In genomic region chr6:1622851-1623768, GRCh38 we compare ENCODE assay signal across 12 cellular contexts. TPM values are rescaled to one million over a fixed set of nuclear protein-coding genes. Genes with fewer than 3 reads are reported as not detected.
A peak's percentile ranks its signal among the peaks of the same experiment; 100 is the strongest.
DNase-seq lines count a peak whose midpoint lies in the region; ATAC-seq and TF ChIP-seq lines count a peak whose summit lies in the region.
"Had no signal": no experiment of that assay in that cellular context is flagged by ENCODE, and none has a peak within 500 bp of the region (broad histone marks: within the 10 kb centered on the region; RNA-seq: fewer than 3 reads in every experiment).

No MANE protein-coding gene starts in this region.

- TF ChIP-seq POLR2A in erythroblast (IDR thresholded peaks at IDR 0.05; ENCODE audit: low read length): no peak

- POLR2A ChIA-PET in CD8-positive, alpha-beta T cell (lab: Charles Lee): no interaction called here
- POLR2A ChIA-PET in HEK293 (lab: Yijun Ruan, JAX): interaction anchor here (4.9 kb wide), 1 partner anchor 12 kb away, joined by 32 read pairs; the partner anchor contains the start of gene FOXC1

- no peaks in the 10 kb centered on the region for H3K9me3 Mint-ChIP-seq in CD8-positive, alpha-beta T cell
- peaks cover 9% of the 10 kb centered on the region for H3K9me3 Mint-ChIP-seq in glutamatergic neuron (ENCODE audit: unreplicated experiment)
- H3K9me3 Mint-ChIP-seq: activated naive CD4-positive, alpha-beta T cell treated with anti-CD3 and anti-CD28 coated beads, Interleukin-2, amount 10 ng/mL, durations not matched to agents 7 days and 5 days had no signal

- peak overlapping the region; percentile 18 for H2AFZ ChIP-seq in osteoblast (ENCODE audit: low read length)

- no peaks in the 10 kb centered on the region for H4K20me1 ChIP-seq in osteoblast (ENCODE audit: insufficient read depth, low read length)

- DNase-seq in CD8-positive, alpha-beta T cell: no peak
- DNase-seq in glutamatergic neuron: no peak
- peak; percentile 89 for DNase-seq in osteoblast (ENCODE audit: insufficient read length, low spot score, missing footprints)
- DNase-seq in NCI-H774 (lab: John Stamatoyannopoulos, UW): no peak
- DNase-seq in erythroblast (lab: John Stamatoyannopoulos, UW): no peak
- DNase-seq: activated naive CD4-positive, alpha-beta T cell treated with anti-CD3 and anti-CD28 coated beads, Interleukin-2, amount 10 ng/mL, durations not matched to agents 7 days and 5 days; C1 segment of cervical spinal cord; NCI-H1694 treated with DMSO at 0.1 percent for 48 hours; NCI-H526 treated with DMSO at 0.1 percent for 48 hours had no signal

- peak overlapping the region; percentile 96 for H3K4me2 ChIP-seq in osteoblast (ENCODE audit: insufficient read depth, low read length)

- peaks cover 19% of the 10 kb centered on the region for H3K36me3 Mint-ChIP-seq in CD8-positive, alpha-beta T cell
- H3K36me3 Mint-ChIP-seq in glutamatergic neuron (ENCODE audit: unreplicated experiment): peaks cover 11% of the 10 kb centered on the region

- H3K27ac ChIP-seq in CD8-positive, alpha-beta T cell (ENCODE audit: low read depth, low read length): no peak overlapping the region
- H3K27ac ChIP-seq in HEK293 (ENCODE audit: extremely low read depth, low read depth, low read length): peak overlapping the region; percentile 13; the same call in 1 of the 2 replicates
- H3K27ac ChIP-seq in osteoblast (ENCODE audit: low read depth, low read length): peak overlapping the region; percentile 81

- peaks cover 58% of the 10 kb centered on the region for H3K27me3 Mint-ChIP-seq in CD8-positive, alpha-beta T cell (ENCODE audit: low read depth)
- peaks cover 34% of the 10 kb centered on the region for H3K27me3 Mint-ChIP-seq in glutamatergic neuron (ENCODE audit: unreplicated experiment)

- H3K4me1 ChIP-seq in CD8-positive, alpha-beta T cell (ENCODE audit: insufficient read depth, low read length): peaks cover 30% of the 10 kb centered on the region
- peaks cover 38% of the 10 kb centered on the region for H3K4me1 ChIP-seq in HEK293 (ENCODE audit: control insufficient read depth, insufficient read depth, low read length)
- peaks cover 54% of the 10 kb centered on the region for H3K4me1 ChIP-seq in osteoblast (ENCODE audit: insufficient read depth, low read length)

- H3K36me3 ChIP-seq in CD8-positive, alpha-beta T cell (ENCODE audit: insufficient read depth, low read length): no peaks in the 10 kb centered on the region
- H3K36me3 ChIP-seq in HEK293 (ENCODE audit: control insufficient read depth in 2 of 2, insufficient read depth in 1 of 2, low read length in 2 of 2): peaks cover 0 to 15% of the 10 kb centered on the region in 2 experiments; a peak in 1 of 3 replicates
- H3K36me3 ChIP-seq in osteoblast (ENCODE audit: insufficient read depth, low read length): peaks cover 6% of the 10 kb centered on the region

- no peak for TF ChIP-seq CTCF in CD8-positive, alpha-beta T cell (IDR thresholded peaks at IDR 0.05)
- TF ChIP-seq CTCF in HEK293 (tag by site-specific recombination; IDR thresholded peaks at IDR 0.05) (no peak), glutamatergic neuron (IDR thresholded peaks at IDR 0.05; ENCODE audit: partially characterized antibody, unreplicated experiment) (no peak), osteoblast (IDR thresholded peaks at IDR 0.05; ENCODE audit: extremely low read depth, low read depth, low read length) (no peak)

- CTCF ChIA-PET in CD8-positive, alpha-beta T cell (lab: Charles Lee): no interaction called here
- CTCF ChIA-PET in HEK293 (lab: Yijun Ruan, JAX): no interaction called here

- H3K9me3 ChIP-seq in CD8-positive, alpha-beta T cell (ENCODE audit: low read length): no peaks in the 10 kb centered on the region
- no peaks in the 10 kb centered on the region for H3K9me3 ChIP-seq in HEK293 (ENCODE audit: control insufficient read depth, insufficient read depth, low read depth, low read length)
- H3K9me3 ChIP-seq in osteoblast (ENCODE audit: low read depth, low read length): no peaks in the 10 kb centered on the region

- peak overlapping the region; percentile 29 for H3K4me3 Mint-ChIP-seq in CD8-positive, alpha-beta T cell
- peak overlapping the region; percentile 59 for H3K4me3 Mint-ChIP-seq in glutamatergic neuron (ENCODE audit: unreplicated experiment)
- H3K4me3 Mint-ChIP-seq: activated naive CD4-positive, alpha-beta T cell treated with anti-CD3 and anti-CD28 coated beads, Interleukin-2, amount 10 ng/mL, durations not matched to agents 7 days and 5 days had no signal

- no peak overlapping the region for H3K27ac Mint-ChIP-seq in CD8-positive, alpha-beta T cell
- H3K27ac Mint-ChIP-seq in glutamatergic neuron (ENCODE audit: unreplicated experiment): no peak overlapping the region
- H3K27ac Mint-ChIP-seq: activated naive CD4-positive, alpha-beta T cell treated with anti-CD3 and anti-CD28 coated beads, Interleukin-2, amount 10 ng/mL, durations not matched to agents 7 days and 5 days had no signal

- no peak overlapping the region for H3K4me3 ChIP-seq in CD8-positive, alpha-beta T cell (ENCODE audit: low read depth, low read length)
- H3K4me3 ChIP-seq in HEK293 (ENCODE audit: low read depth, low read length): no peak overlapping the region
- peak overlapping the region; percentile 86 for H3K4me3 ChIP-seq in osteoblast (ENCODE audit: insufficient read depth, low read length)

- peaks cover 27% of the 10 kb centered on the region for H3K27me3 ChIP-seq in CD8-positive, alpha-beta T cell (ENCODE audit: insufficient read depth, low read length)
- H3K27me3 ChIP-seq in osteoblast (ENCODE audit: insufficient read depth, low read length): no peaks in the 10 kb centered on the region

- H3K4me1 Mint-ChIP-seq in CD8-positive, alpha-beta T cell (ENCODE audit: low read depth): peaks cover 18% of the 10 kb centered on the region
- H3K4me1 Mint-ChIP-seq in glutamatergic neuron (ENCODE audit: low read depth, unreplicated experiment): peaks cover 12% of the 10 kb centered on the region

- intact Hi-C loops in CD8-positive, alpha-beta T cell (cut with DNase I, micrococcal nuclease): no loop called here

- H3K79me2 ChIP-seq in osteoblast (ENCODE audit: insufficient read depth, low read length): peaks cover 73% of the 10 kb centered on the region

- ATAC-seq in CD8-positive, alpha-beta T cell: no peak
- no peak for ATAC-seq in GM18502 (IDR thresholded peaks at IDR 0.05; ENCODE audit: poor library complexity, unreplicated experiment)
- no peak for ATAC-seq in GM21576 (IDR thresholded peaks at IDR 0.05; ENCODE audit: unreplicated experiment)

TF ChIP-seq in HEK293, 187 proteins besides CTCF, POLR2A, EP300 and RAD21 (continues in another document):
- TF ChIP-seq ZNF571 (tag by site-specific recombination; IDR thresholded peaks at IDR 0.05): no peak
- TF ChIP-seq ZNF830 (tag by site-specific recombination; IDR thresholded peaks at IDR 0.05; ENCODE audit: low read depth): no peak
- no peak for TF ChIP-seq ZNF140 (tag by site-specific recombination; IDR thresholded peaks at IDR 0.05)
- no peak for TF ChIP-seq ZNF626 (tag by site-specific recombination; IDR thresholded peaks at IDR 0.05)
- no peak for TF ChIP-seq ZNF529 (tag by site-specific recombination; IDR thresholded peaks at IDR 0.05; ENCODE audit: insufficient replicate concordance)
- no peak for TF ChIP-seq HOXA7 (CRISPR knock-in tag; IDR thresholded peaks at IDR 0.05; ENCODE audit: borderline replicate concordance)
- peak; percentile 12; the same call in 1 of the 2 replicates for TF ChIP-seq GFI1B (tag by site-specific recombination; IDR thresholded peaks at IDR 0.05)
- no peak for TF ChIP-seq PBX3 (CRISPR knock-in tag; IDR thresholded peaks at IDR 0.05)
- no peak for TF ChIP-seq ATF2 (tag by site-specific recombination; IDR thresholded peaks at IDR 0.05; ENCODE audit: low read depth)
- TF ChIP-seq BCL11B (tag by site-specific recombination; IDR thresholded peaks at IDR 0.05; ENCODE audit: low read depth): no peak
- TF ChIP-seq IKZF3 (tag by site-specific recombination; IDR thresholded peaks at IDR 0.05): peak; percentile 75; the same call in 1 of the 2 replicates
- no peak for TF ChIP-seq ZBTB49 (tag by site-specific recombination; IDR thresholded peaks at IDR 0.05; ENCODE audit: low read depth)

RNA-seq across cellular contexts. Expression of gene FOXC1, which starts 13.4 kb away (rescaled TPM):
- total RNA-seq in CD8-positive, alpha-beta T cell: not detected
- total RNA-seq in glutamatergic neuron (ENCODE audit: unreplicated experiment) (3.3 TPM), osteoblast (39.4 and 41.0 TPM in 2 replicates)
